Comparison of ENCODE assay signal across 10 cellular contexts in genomic region chr14:23569443-23570151, GRCh38. TPM values are rescaled to one million over a fixed set of nuclear protein-coding genes. Genes with fewer than 3 reads are reported as not detected.
A peak's percentile ranks its signal among the peaks of the same experiment; 100 is the strongest.
DNase-seq lines count a peak whose midpoint lies in the region; ATAC-seq and TF ChIP-seq lines count a peak whose summit lies in the region.
"Had no signal": no experiment of that assay in that cellular context is flagged by ENCODE, and none has a peak within 500 bp of the region (broad histone marks: within the 10 kb centered on the region; RNA-seq: fewer than 3 reads in every experiment).

No MANE protein-coding gene starts in this region.

- CTCF ChIA-PET in CD4-positive, alpha-beta memory T cell (lab: Charles Lee; ENCODE audit: partially characterized antibody) = interaction anchor here (4.6 kb wide), 1 partner anchor 12 kb away, joined by 24 read pairs; the partner anchor contains the start of gene THTPA
- CTCF ChIA-PET in HEK293T (lab: Yijun Ruan, JAX) = interaction anchor here (0.7 to 1.7 kb wide), 4 partner anchors 9 to 61 kb away, joined by 3 to 4 read pairs (median 3); partner anchors contain the start of gene JPH4

- H3K9me3 Mint-ChIP-seq in CD4-positive, alpha-beta memory T cell = no peaks in the 10 kb centered on the region
- H3K9me3 Mint-ChIP-seq in T-helper 2 cell treated with Interferon-gamma antibody and Interleukin-4, amounts not matched to agents 5 μg/mL and 100 μg/mL, for 36 hours = no peaks in the 10 kb centered on the region
- H3K9me3 Mint-ChIP-seq: IgD-negative memory B cell had no signal

- no peaks in the 10 kb centered on the region for H3K27me3 ChIP-seq in CD4-positive, alpha-beta memory T cell (ENCODE audit: insufficient read depth, low read length)

- H3K27ac ChIP-seq in CD4-positive, alpha-beta memory T cell (ENCODE audit: low read depth, low read length) = no peak overlapping the region
- no peak overlapping the region for H3K27ac ChIP-seq in coronary artery

- H3K4me3 Mint-ChIP-seq in CD4-positive, alpha-beta memory T cell = peak overlapping the region in 1 of 8 donors; percentile 69
- no peak overlapping the region for H3K4me3 Mint-ChIP-seq in T-helper 2 cell treated with Interferon-gamma antibody and Interleukin-4, amounts not matched to agents 5 μg/mL and 100 μg/mL, for 36 hours

- peaks cover 16 to 42% (median 26%) of the 10 kb centered on the region in 4 donors for H3K4me1 Mint-ChIP-seq in CD4-positive, alpha-beta memory T cell
- H3K4me1 Mint-ChIP-seq in T-helper 2 cell treated with Interferon-gamma antibody and Interleukin-4, amounts not matched to agents 5 μg/mL and 100 μg/mL, for 36 hours (ENCODE audit: low read depth) = peaks cover 34% of the 10 kb centered on the region

- ATAC-seq in GM21723 (IDR thresholded peaks at IDR 0.05; ENCODE audit: unreplicated experiment) (no peak), HG02798 (IDR thresholded peaks at IDR 0.05; ENCODE audit: poor library complexity, unreplicated experiment) (no peak)

- no peak overlapping the region for H3K4me3 ChIP-seq in CD4-positive, alpha-beta memory T cell (ENCODE audit: low read length in 2 of 2)
- no peak overlapping the region for H3K4me3 ChIP-seq in coronary artery

- peak overlapping the region in 5 of 7 donors; percentile 32 to 99 (median 95) for H3K27ac Mint-ChIP-seq in CD4-positive, alpha-beta memory T cell
- peak overlapping the region; percentile 99 for H3K27ac Mint-ChIP-seq in T-helper 2 cell treated with Interferon-gamma antibody and Interleukin-4, amounts not matched to agents 5 μg/mL and 100 μg/mL, for 36 hours

- intact Hi-C loops in CD4-positive, alpha-beta memory T cell (cut with micrococcal nuclease) = loop anchor here (5.0 kb wide), 1 partner anchor 863 kb away; no protein-coding TSS in a partner anchor

- H3K36me3 Mint-ChIP-seq in CD4-positive, alpha-beta memory T cell = peaks cover 3 to 18% of the 10 kb centered on the region in 2 donors
- peaks cover 19% of the 10 kb centered on the region for H3K36me3 Mint-ChIP-seq in T-helper 2 cell treated with Interferon-gamma antibody and Interleukin-4, amounts not matched to agents 5 μg/mL and 100 μg/mL, for 36 hours (ENCODE audit: low read depth)

- no peak for DNase-seq in CD4-positive, alpha-beta memory T cell
- DNase-seq in HEK293T (ENCODE audit: extremely low spot score) (peak; percentile 27), inferior parietal cortex (ENCODE audit: extremely low spot score) (peak; percentile 61), coronary artery (ENCODE audit: low spot score) (no peak)
- DNase-seq in T-helper 2 cell treated with Interferon-gamma antibody and Interleukin-4, amounts not matched to agents 5 μg/mL and 100 μg/mL, for 36 hours (ENCODE audit: low spot score) = no peak
- no peak for DNase-seq in activated CD8-positive, alpha-beta memory T cell treated with anti-CD3 and anti-CD28 coated beads for 24 hours
- DNase-seq: activated T-cell treated with anti-CD3 and anti-CD28 coated beads for 4 hours had no signal

- no peak for TF ChIP-seq CTCF in coronary artery (IDR thresholded peaks at IDR 0.05)

- peaks cover 2 to 8% of the 10 kb centered on the region in 2 donors for H3K27me3 Mint-ChIP-seq in CD4-positive, alpha-beta memory T cell
- H3K27me3 Mint-ChIP-seq in T-helper 2 cell treated with Interferon-gamma antibody and Interleukin-4, amounts not matched to agents 5 μg/mL and 100 μg/mL, for 36 hours (ENCODE audit: low read depth) = peaks cover 7% of the 10 kb centered on the region

- H3K9me3 ChIP-seq in CD4-positive, alpha-beta memory T cell (ENCODE audit: control insufficient read depth in 1 of 2, low read length in 2 of 2) = no peaks in the 10 kb centered on the region

- peaks cover 12% of the 10 kb centered on the region for H3K36me3 ChIP-seq in CD4-positive, alpha-beta memory T cell (ENCODE audit: insufficient read depth, low read length)

- peaks cover 22% of the 10 kb centered on the region for H3K4me1 ChIP-seq in CD4-positive, alpha-beta memory T cell (ENCODE audit: insufficient read depth, low read length)

- POLR2A ChIA-PET in CD4-positive, alpha-beta memory T cell (lab: Charles Lee; ENCODE audit: partially characterized antibody) = interaction anchor here (5.2 kb wide), 1 partner anchor 11 kb away, joined by 44 read pairs; no protein-coding TSS in a partner anchor
- POLR2A ChIA-PET in HEK293T (lab: Yijun Ruan, JAX) = interaction anchor here (1.3 kb wide), 1 partner anchor 13 kb away, joined by 3 read pairs; no protein-coding TSS in a partner anchor

TF ChIP-seq in HEK293T, 16 proteins besides CTCF, POLR2A, EP300 and RAD21:
- TF ChIP-seq ELF4 (IDR thresholded peaks at IDR 0.05) (no peak), SUZ12 (IDR thresholded peaks at IDR 0.05) (no peak), ARNT (IDR thresholded peaks at IDR 0.05) (no peak), HDGF (IDR thresholded peaks at IDR 0.05; ENCODE audit: borderline replicate concordance) (no peak)

RNA-seq across cellular contexts. Expression of gene AP1G2, which starts 2.0 kb away (rescaled TPM):
- total RNA-seq in CD4-positive, alpha-beta memory T cell = 100 to 1,000 TPM; 492 to 498 TPM
- polyA plus RNA-seq in CD4-positive, alpha-beta memory T cell = 100 to 1,000 TPM in 1 of 2 donors, 10 to 100 TPM in 1; 65.7 to 108 TPM

RNA-seq across cellular contexts. Expression of gene JPH4, which starts 9.0 kb away (rescaled TPM):
- not detected for total RNA-seq in CD4-positive, alpha-beta memory T cell
- polyA plus RNA-seq in CD4-positive, alpha-beta memory T cell = under 1 TPM in 1 of 2 donors, not detected in 1; 0.08 TPM

RNA-seq across cellular contexts. Expression of gene THTPA, which starts 13.5 kb away (rescaled TPM):
- 10 to 100 TPM; 25.6 to 26.2 TPM for total RNA-seq in CD4-positive, alpha-beta memory T cell
- 10 to 100 TPM; 10.9 to 15.5 TPM for polyA plus RNA-seq in CD4-positive, alpha-beta memory T cell

RNA-seq across cellular contexts. Expression of gene ZFHX2, which starts 18.0 kb away (rescaled TPM):
- total RNA-seq in CD4-positive, alpha-beta memory T cell = under 1 TPM; 0.35 to 0.36 TPM
- not detected for polyA plus RNA-seq in CD4-positive, alpha-beta memory T cell

Comparison
In these comparisons a context has a peak if more than half of its experiments do, and no peak if none do; other contexts are left out.
1. DNase-seq: peak in HEK293T (single experiment) and inferior parietal cortex (single experiment); none in CD4-positive, alpha-beta memory T cell (0 of 5), T-helper 2 cell treated with Interferon-gamma antibody and Interleukin-4, amounts not matched to agents 5 μg/mL and 100 μg/mL, for 36 hours (single experiment), activated CD8-positive, alpha-beta memory T cell treated with anti-CD3 and anti-CD28 coated beads for 24 hours (single experiment) and coronary artery (single experiment).